ENCODE assay signal across 9 cellular contexts in the genomic region with DNA sequence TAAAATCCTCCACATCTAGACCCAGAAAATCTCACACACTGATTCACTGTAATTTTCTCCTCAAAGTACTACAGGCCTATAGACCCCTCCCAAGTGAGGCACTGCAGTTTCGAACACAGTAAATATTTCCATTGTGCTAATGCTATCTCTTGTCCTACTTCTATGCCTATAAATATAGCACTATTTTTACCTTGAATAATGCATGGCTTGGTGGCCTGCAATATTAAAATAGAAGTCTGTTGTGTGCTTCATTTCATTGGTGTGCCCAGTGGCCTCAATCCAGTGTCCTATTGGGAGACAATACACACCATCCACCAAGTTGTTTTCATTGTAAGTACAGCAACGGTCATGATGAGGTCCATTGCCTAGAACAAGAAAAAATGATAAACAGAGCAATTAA.
"Had no signal": no experiment of that assay in that cellular context is flagged by ENCODE, and none has a peak within 500 bp of the region (broad histone marks: within the 10 kb centered on the region; RNA-seq: fewer than 3 reads in every experiment).

No MANE protein-coding gene starts in this region.

- H3K36me3 ChIP-seq: HAP-1 had no signal

- H3K9me3 ChIP-seq: HAP-1 had no signal

- H3K27ac ChIP-seq: GM23248 had no signal

- H3K9ac ChIP-seq: GM23248 had no signal

- H3K4me3 ChIP-seq: GM23248, GM23338, HAP-1 had no signal

- ATAC-seq: GM23338, HCT116 had no signal

- DNase-seq: GM23248, GOT3, H7, H9, HCEC 1CT, HFFc6 had no signal
